ENCODE assay signal across 11 cellular contexts in genomic region chr2:160241251-160242137, GRCh38. TPM values are rescaled to one million over a fixed set of nuclear protein-coding genes. Genes with fewer than 3 reads are reported as not detected.
DNase-seq lines count a peak whose midpoint lies in the region; ATAC-seq and TF ChIP-seq lines count a peak whose summit lies in the region.
"Had no signal": no experiment of that assay in that cellular context is flagged by ENCODE, and none has a peak within 500 bp of the region (broad histone marks: within the 10 kb centered on the region; RNA-seq: fewer than 3 reads in every experiment).

No MANE protein-coding gene starts in this region.

- H3K4me3 ChIP-seq in lower leg skin (ENCODE audit: low read depth, poor library complexity, severe bottlenecking) (no peak overlapping the region), testis (no peak overlapping the region)

- ATAC-seq in esophagus mucosa, result peak; percentile 83
- peak; percentile 45 for ATAC-seq in omental fat pad (ENCODE audit: low FRiP score)

- no peaks in the 10 kb centered on the region for H3K4me1 ChIP-seq in testis

- H3K27ac Mint-ChIP-seq in activated naive CD4-positive, alpha-beta T cell treated with anti-CD3 and anti-CD28 coated beads, Interleukin-2, amount 10 ng/mL, durations not matched to agents 7 days and 5 days, result no peak overlapping the region
- H3K27ac Mint-ChIP-seq: activated naive CD8-positive, alpha-beta T cell; stimulated activated naive CD8-positive, alpha-beta T cell treated with anti-CD3 and anti-CD28 coated beads, Interleukin-15, Interleukin-2, amounts not matched to agents 100 ng/mL and 50 ng/mL, for 24 hours had no signal

- H3K27me3 Mint-ChIP-seq in activated naive CD4-positive, alpha-beta T cell treated with anti-CD3 and anti-CD28 coated beads, Interleukin-2, amount 10 ng/mL, durations not matched to agents 7 days and 5 days, result peaks cover 9% of the 10 kb centered on the region

- WGBS in lower leg skin, 2 donors, result 51 to 52% methylated on average over 4 of the region's 4 CpGs
- 74 to 80% methylated on average over 4 of the region's 4 CpGs for WGBS in testis, 2 donors

- no peaks in the 10 kb centered on the region for H3K4me1 Mint-ChIP-seq in activated naive CD4-positive, alpha-beta T cell treated with anti-CD3 and anti-CD28 coated beads, Interleukin-2, amount 10 ng/mL, durations not matched to agents 7 days and 5 days

- no peaks in the 10 kb centered on the region for H3K36me3 ChIP-seq in testis (ENCODE audit: low read depth, missing control alignments)

- intact Hi-C loops in lower leg skin (cut with DNase I; ENCODE audit: low total_unique reads), result no loop called here
- intact Hi-C loops in testis (cut with DNase I; ENCODE audit: low total_unique reads), result no loop called here

- no peak overlapping the region for H3K4me3 Mint-ChIP-seq in activated naive CD4-positive, alpha-beta T cell treated with anti-CD3 and anti-CD28 coated beads, Interleukin-2, amount 10 ng/mL, durations not matched to agents 7 days and 5 days
- H3K4me3 Mint-ChIP-seq: activated naive CD8-positive, alpha-beta T cell; stimulated activated naive CD8-positive, alpha-beta T cell treated with anti-CD3 and anti-CD28 coated beads, Interleukin-15, Interleukin-2, amounts not matched to agents 100 ng/mL and 50 ng/mL, for 24 hours had no signal

- DNase-seq in DMS 273 (lab: John Stamatoyannopoulos, UW; ENCODE audit: unreplicated experiment) (peak; percentile 76), NCI-H460 (ENCODE audit: extremely low read depth, low read depth) (peak; percentile 39), omental fat pad (ENCODE audit: low spot score) (no peak), lower leg skin (ENCODE audit: low spot score in 2 of 2) (no peak), testis (no peak)
- DNase-seq in stimulated activated CD4-positive, alpha-beta T cell treated with anti-CD3 and anti-CD28 coated beads, Interleukin-1b, Interleukin-23, amount 100 ng/mL, for 48 hours, result no peak
- DNase-seq in activated naive CD4-positive, alpha-beta T cell treated with anti-CD3 and anti-CD28 coated beads, Interleukin-2, amount 10 ng/mL, durations not matched to agents 7 days and 5 days, result no peak
- DNase-seq: GDM1 had no signal

- no peaks in the 10 kb centered on the region for H3K27me3 ChIP-seq in testis

- CTCF ChIA-PET in activated naive CD4-positive, alpha-beta T cell treated with anti-CD3 and anti-CD28 coated beads, Interleukin-2, amount 10 ng/mL, durations not matched to agents 7 days and 5 days (lab: Charles Lee), result interaction anchor here (1.0 kb wide), 1 partner anchor 10 kb away, joined by 4 read pairs; no protein-coding TSS in a partner anchor

- no peaks in the 10 kb centered on the region for H3K36me3 Mint-ChIP-seq in activated naive CD4-positive, alpha-beta T cell treated with anti-CD3 and anti-CD28 coated beads, Interleukin-2, amount 10 ng/mL, durations not matched to agents 7 days and 5 days
- H3K36me3 Mint-ChIP-seq: activated naive CD8-positive, alpha-beta T cell had no signal

- no peaks in the 10 kb centered on the region for H3K9me3 ChIP-seq in testis

- no peak overlapping the region for H3K27ac ChIP-seq in testis

- TF ChIP-seq POLR2A in lower leg skin (IDR thresholded peaks at IDR 0.05), result no peak
- no peak for TF ChIP-seq POLR2A in testis (IDR thresholded peaks at IDR 0.05)

- no peaks in the 10 kb centered on the region for H3K9me3 Mint-ChIP-seq in activated naive CD4-positive, alpha-beta T cell treated with anti-CD3 and anti-CD28 coated beads, Interleukin-2, amount 10 ng/mL, durations not matched to agents 7 days and 5 days
- H3K9me3 Mint-ChIP-seq: stimulated activated naive CD8-positive, alpha-beta T cell treated with anti-CD3 and anti-CD28 coated beads, Interleukin-15, Interleukin-2, amounts not matched to agents 100 ng/mL and 50 ng/mL, for 24 hours had no signal

- TF ChIP-seq CTCF in omental fat pad (IDR thresholded peaks at IDR 0.05) (no peak), lower leg skin (IDR thresholded peaks at IDR 0.05) (no peak), testis (IDR thresholded peaks at IDR 0.05) (no peak)

RNA-seq across cellular contexts. Expression of gene ITGB6, which starts 41.4 kb away (rescaled TPM):
- total RNA-seq in NCI-H460 (2014; rRNA removed; shearing (Covaris generic)), result not detected in 2 replicates
- polyA plus RNA-seq in NCI-H460 (2014; cell fraction: nucleus; rRNA removed), result not detected in 2 replicates
- 24.2 TPM for total RNA-seq in esophagus mucosa
- not detected for total RNA-seq in omental fat pad
- total RNA-seq in lower leg skin, result 1 to 10 TPM; 1.8 to 7.5 (median 6.6) TPM
- under 1 TPM; 0.12 to 0.79 TPM for total RNA-seq in testis
- 0.18 TPM for polyA plus RNA-seq in testis (ENCODE audit: insufficient read depth, low read depth, low replicate concordance)

Comparison
In these comparisons a context has a peak if more than half of its experiments do, and no peak if none do; other contexts are left out.
1. DNase-seq: peak in DMS 273 (single experiment) and NCI-H460 (single experiment); none in omental fat pad (single experiment), stimulated activated CD4-positive, alpha-beta T cell treated with anti-CD3 and anti-CD28 coated beads, Interleukin-1b, Interleukin-23, amount 100 ng/mL, for 48 hours (single experiment), lower leg skin (0 of 2), testis (single experiment) and activated naive CD4-positive, alpha-beta T cell treated with anti-CD3 and anti-CD28 coated beads, Interleukin-2, amount 10 ng/mL, durations not matched to agents 7 days and 5 days (single experiment).